In genomic region chr7:44634187-44634838, GRCh38 we compare ENCODE assay signal across 8 cellular contexts. TPM values are rescaled to one million over a fixed set of nuclear protein-coding genes. Genes with fewer than 3 reads are reported as not detected.
DNase-seq lines count a peak whose midpoint lies in the region; ATAC-seq and TF ChIP-seq lines count a peak whose summit lies in the region.

No MANE protein-coding gene starts in this region.

- TF ChIP-seq CTCF in upper lobe of right lung (IDR thresholded peaks at IDR 0.05), result no peak

- H3K4me1 ChIP-seq in upper lobe of right lung, result peaks cover 84% of the 10 kb centered on the region

- CTCF ChIA-PET in activated naive CD4-positive, alpha-beta T cell treated with anti-CD3 and anti-CD28 coated beads, Interleukin-2, amount 10 ng/mL, durations not matched to agents 7 days and 5 days (lab: Charles Lee), result interaction anchor here (0.9 to 1.5 kb wide), 2 partner anchors 116 to 503 kb away, joined by 3 read pairs; no protein-coding TSS in a partner anchor

- no peak overlapping the region for H3K4me3 ChIP-seq in upper lobe of right lung

- H3K36me3 Mint-ChIP-seq in activated naive CD4-positive, alpha-beta T cell treated with anti-CD3 and anti-CD28 coated beads, Interleukin-2, amount 10 ng/mL, durations not matched to agents 7 days and 5 days, result peaks cover 63% of the 10 kb centered on the region
- peaks cover 41% of the 10 kb centered on the region for H3K36me3 Mint-ChIP-seq in activated naive CD8-positive, alpha-beta T cell treated with anti-CD3 and anti-CD28 coated beads for 36 hours
- H3K36me3 Mint-ChIP-seq in memory B cell, result peaks cover 2% of the 10 kb centered on the region

- H3K4me3 Mint-ChIP-seq in activated naive CD4-positive, alpha-beta T cell treated with anti-CD3 and anti-CD28 coated beads, Interleukin-2, amount 10 ng/mL, durations not matched to agents 7 days and 5 days, result no peak overlapping the region
- H3K4me3 Mint-ChIP-seq in activated naive CD8-positive, alpha-beta T cell treated with anti-CD3 and anti-CD28 coated beads for 36 hours, result no peak overlapping the region
- no peak overlapping the region for H3K4me3 Mint-ChIP-seq in memory B cell

- ATAC-seq in memory B cell (ENCODE audit: low read depth) (no peak), upper lobe of right lung (no peak), GM18909 (IDR thresholded peaks at IDR 0.05; ENCODE audit: poor library complexity, unreplicated experiment) (no peak), HG03342 (IDR thresholded peaks at IDR 0.05; ENCODE audit: unreplicated experiment) (no peak)

- H3K27me3 ChIP-seq in upper lobe of right lung, result no peaks in the 10 kb centered on the region

- intact Hi-C loops in upper lobe of right lung (cut with DNase I), result no loop called here

- H3K27ac Mint-ChIP-seq in activated naive CD4-positive, alpha-beta T cell treated with anti-CD3 and anti-CD28 coated beads, Interleukin-2, amount 10 ng/mL, durations not matched to agents 7 days and 5 days, result peak overlapping the region; percentile 88
- peak overlapping the region; percentile 88 for H3K27ac Mint-ChIP-seq in activated naive CD8-positive, alpha-beta T cell treated with anti-CD3 and anti-CD28 coated beads for 36 hours
- peak overlapping the region; percentile 99 for H3K27ac Mint-ChIP-seq in memory B cell

- DNase-seq in activated naive CD4-positive, alpha-beta T cell treated with anti-CD3 and anti-CD28 coated beads, Interleukin-2, amount 10 ng/mL, durations not matched to agents 7 days and 5 days, result no peak
- no peak for DNase-seq in activated naive CD4-positive, alpha-beta T cell (lab: John Stamatoyannopoulos, UW)
- no peak for DNase-seq in activated naive CD8-positive, alpha-beta T cell treated with anti-CD3 and anti-CD28 coated beads for 36 hours
- DNase-seq in memory B cell (ENCODE audit: low spot score in 2 of 2), result no peak
- no peak for DNase-seq in upper lobe of right lung
- no peak for DNase-seq in activated CD4-positive, alpha-beta T cell treated with anti-CD3 and anti-CD28 coated beads for 48 hours

- H3K36me3 ChIP-seq in upper lobe of right lung, result no peaks in the 10 kb centered on the region

- no peaks in the 10 kb centered on the region for H3K9me3 Mint-ChIP-seq in activated naive CD4-positive, alpha-beta T cell treated with anti-CD3 and anti-CD28 coated beads, Interleukin-2, amount 10 ng/mL, durations not matched to agents 7 days and 5 days
- peaks cover 2% of the 10 kb centered on the region for H3K9me3 Mint-ChIP-seq in activated naive CD8-positive, alpha-beta T cell treated with anti-CD3 and anti-CD28 coated beads for 36 hours
- no peaks in the 10 kb centered on the region for H3K9me3 Mint-ChIP-seq in memory B cell

- no peaks in the 10 kb centered on the region for H3K9me3 ChIP-seq in upper lobe of right lung

- peak overlapping the region; percentile 78 for H3K27ac ChIP-seq in upper lobe of right lung

- H3K27me3 Mint-ChIP-seq in activated naive CD4-positive, alpha-beta T cell treated with anti-CD3 and anti-CD28 coated beads, Interleukin-2, amount 10 ng/mL, durations not matched to agents 7 days and 5 days, result no peaks in the 10 kb centered on the region
- no peaks in the 10 kb centered on the region for H3K27me3 Mint-ChIP-seq in activated naive CD8-positive, alpha-beta T cell treated with anti-CD3 and anti-CD28 coated beads for 36 hours
- no peaks in the 10 kb centered on the region for H3K27me3 Mint-ChIP-seq in memory B cell

- H3K4me1 Mint-ChIP-seq in activated naive CD4-positive, alpha-beta T cell treated with anti-CD3 and anti-CD28 coated beads, Interleukin-2, amount 10 ng/mL, durations not matched to agents 7 days and 5 days, result peaks cover 96% of the 10 kb centered on the region
- H3K4me1 Mint-ChIP-seq in activated naive CD8-positive, alpha-beta T cell treated with anti-CD3 and anti-CD28 coated beads for 36 hours, result peaks cover 83% of the 10 kb centered on the region
- H3K4me1 Mint-ChIP-seq in memory B cell, result peaks cover 66% of the 10 kb centered on the region

RNA-seq across cellular contexts. Expression of gene OGDH, which starts 27.9 kb away (rescaled TPM):
- total RNA-seq in activated naive CD8-positive, alpha-beta T cell treated with anti-CD3 and anti-CD28 coated beads for 36 hours, result 10 to 100 TPM; 75.8 to 77.9 TPM
- total RNA-seq in upper lobe of right lung, result 157 TPM

RNA-seq across cellular contexts. Expression of gene TMED4, which starts 52.3 kb away (rescaled TPM):
- total RNA-seq in activated naive CD8-positive, alpha-beta T cell treated with anti-CD3 and anti-CD28 coated beads for 36 hours, result 10 to 100 TPM; 70.3 to 70.8 TPM
- total RNA-seq in upper lobe of right lung, result 78.3 TPM
